In the genomic region with DNA sequence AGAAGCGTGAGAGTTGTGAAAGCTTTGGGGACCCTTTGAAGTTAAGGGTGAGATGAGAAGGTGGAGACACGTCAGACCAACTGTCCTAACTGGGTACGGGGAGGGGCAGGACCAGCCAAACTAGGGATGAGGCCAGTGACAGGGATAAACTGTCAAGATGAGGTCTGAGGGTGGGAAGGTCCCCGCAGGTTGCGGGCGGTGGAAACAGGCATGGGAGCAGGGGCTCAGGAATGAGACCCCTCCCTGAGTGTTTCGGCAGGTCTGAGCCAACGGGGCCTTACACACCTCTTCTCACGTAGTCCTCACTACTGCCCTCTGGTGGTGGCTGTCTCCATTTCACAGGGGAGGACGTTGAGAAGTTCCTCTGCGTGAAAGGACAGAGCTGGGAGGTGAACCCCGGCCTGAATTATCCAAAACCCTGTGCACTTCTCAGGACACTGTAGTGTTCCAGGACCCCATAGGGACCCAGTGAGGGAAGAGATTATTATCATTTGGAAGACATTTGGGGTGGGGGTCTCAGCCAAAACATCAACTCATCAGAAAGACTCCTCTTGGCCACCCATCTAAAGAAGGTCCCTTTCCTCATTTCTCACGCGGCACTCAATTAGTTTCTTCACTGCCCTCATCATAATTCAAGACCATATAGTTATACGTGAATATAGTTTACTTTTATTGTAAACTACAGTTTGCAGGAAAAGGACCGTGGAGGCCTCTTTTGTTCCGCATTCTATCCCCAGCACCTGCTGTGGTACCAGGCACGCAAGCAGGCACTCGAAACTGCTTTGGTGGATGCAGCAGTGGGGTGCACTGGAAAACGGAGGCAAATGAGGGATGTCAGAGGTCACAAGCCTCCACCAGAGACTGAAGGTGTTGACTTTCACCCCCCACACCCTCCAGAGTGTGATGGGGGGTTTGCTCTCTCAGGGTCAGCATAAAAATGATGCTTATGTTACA, we compare ENCODE assay signal across 8 cellular contexts. TPM values are rescaled to one million over a fixed set of nuclear protein-coding genes. Genes with fewer than 3 reads are reported as not detected.
DNase-seq lines count a peak whose midpoint lies in the region; ATAC-seq and TF ChIP-seq lines count a peak whose summit lies in the region.

No MANE protein-coding gene starts in this region.

- H3K4me1 Mint-ChIP-seq in activated T-cell treated with anti-CD3 and anti-CD28 coated beads, Interleukin-2, amount 50 U/mL, for 24 hours (ENCODE audit: low read depth), result peaks cover 20% of the 10 kb centered on the region
- peaks cover 9% of the 10 kb centered on the region for H3K4me1 Mint-ChIP-seq in neural progenitor cell

- no peaks in the 10 kb centered on the region for H3F3A ChIP-seq in neural progenitor cell (ENCODE audit: low read depth)

- H3K79me2 ChIP-seq in fibroblast of lung (ENCODE audit: control insufficient read depth, insufficient read depth, low read length), result no peaks in the 10 kb centered on the region
- H3K79me2 ChIP-seq in neural progenitor cell (ENCODE audit: low read depth), result no peaks in the 10 kb centered on the region

- H3K4me3 Mint-ChIP-seq in activated T-cell treated with anti-CD3 and anti-CD28 coated beads, Interleukin-2, amount 50 U/mL, for 24 hours, result no peak overlapping the region
- peak overlapping the region; percentile 66 for H3K4me3 Mint-ChIP-seq in neural progenitor cell

- CTCF ChIA-PET in A673 (lab: Charles Lee), result interaction anchor here (0.5 to 1.2 kb wide), 8 partner anchors 8 to 145 kb away, joined by 3 to 19 read pairs (median 5); a partner anchor contains a TSS

- no peaks in the 10 kb centered on the region for H3K36me3 ChIP-seq in A673 (ENCODE audit: insufficient read depth, low read length, poor library complexity, severe bottlenecking)
- H3K36me3 ChIP-seq in fibroblast of lung (ENCODE audit: control insufficient read depth, insufficient read depth, low read length), result no peaks in the 10 kb centered on the region
- H3K36me3 ChIP-seq in neural progenitor cell, result no peaks in the 10 kb centered on the region
- no peaks in the 10 kb centered on the region for H3K36me3 ChIP-seq in stomach

- H3K36me3 Mint-ChIP-seq in activated T-cell treated with anti-CD3 and anti-CD28 coated beads, Interleukin-2, amount 50 U/mL, for 24 hours (ENCODE audit: low read depth), result no peaks in the 10 kb centered on the region
- H3K36me3 Mint-ChIP-seq in neural progenitor cell, result no peaks in the 10 kb centered on the region

- H2AFZ ChIP-seq in fibroblast of lung (ENCODE audit: low read length) (no peak overlapping the region), neural progenitor cell (replicated peaks) (peak overlapping the region; percentile 59)

- H3K9me3 ChIP-seq in A673 (ENCODE audit: low read depth, low read length, poor library complexity, severe bottlenecking), result no peaks in the 10 kb centered on the region
- H3K9me3 ChIP-seq in fibroblast of lung (ENCODE audit: control insufficient read depth, insufficient read depth, low read depth, low read length), result no peaks in the 10 kb centered on the region
- H3K9me3 ChIP-seq in neural progenitor cell (ENCODE audit: low read depth), result no peaks in the 10 kb centered on the region
- H3K9me3 ChIP-seq in stomach, result no peaks in the 10 kb centered on the region

- no peak for TF ChIP-seq POLR2A in stomach (IDR thresholded peaks at IDR 0.05)

- intact Hi-C loops in A673 (cut with micrococcal nuclease; ENCODE audit: unreplicated experiment) (loop anchor here (1.0 kb wide), 1 partner anchor 112 kb away; no protein-coding TSS in a partner anchor), stomach (cut with DNase I; ENCODE audit: low total_unique reads) (loop anchor here (5.0 to 10.0 kb wide), 2 partner anchors 60 to 108 kb away; no protein-coding TSS in a partner anchor)

- POLR2A ChIA-PET in A673 (lab: Charles Lee; ENCODE audit: low non-redundant PET), result no interaction called here

- in situ Hi-C loops in GM13976 (cut with MboI; ENCODE audit: low sequenced_read_pairs, unreplicated experiment), result no loop called here

- H3K27me3 ChIP-seq in A673 (replicated peaks; ENCODE audit: insufficient read depth, low read depth, low read length, poor library complexity), result no peaks in the 10 kb centered on the region
- no peaks in the 10 kb centered on the region for H3K27me3 ChIP-seq in fibroblast of lung (ENCODE audit: control insufficient read depth, insufficient read depth, low read length)
- H3K27me3 ChIP-seq in neural progenitor cell, result peaks cover 24% of the 10 kb centered on the region
- peaks cover 0 to 2% (median 0%) of the 10 kb centered on the region in 3 donors for H3K27me3 ChIP-seq in stomach

- H4K20me1 ChIP-seq in fibroblast of lung (ENCODE audit: control insufficient read depth, extremely low read depth, insufficient read depth, low read length) (no peaks in the 10 kb centered on the region), neural progenitor cell (ENCODE audit: low read depth) (no peaks in the 10 kb centered on the region)

- no peak for TF ChIP-seq EP300 in stomach (IDR thresholded peaks at IDR 0.05)

- peak; percentile 86 for DNase-seq in A673 (ENCODE audit: low spot score)
- peak; percentile 77 for DNase-seq in GM13976 (ENCODE audit: low spot score)
- DNase-seq in OCI-M1 (lab: John Stamatoyannopoulos, UW), result peak; percentile 91
- DNase-seq in activated T-cell treated with anti-CD3 and anti-CD28 coated beads, Interleukin-2, amount 50 U/mL, for 24 hours, result peak; percentile 89
- peak; percentile 45 to 73 for DNase-seq in fibroblast of lung (ENCODE audit: low read depth in 2 of 2)
- DNase-seq in neural progenitor cell (ENCODE audit: low spot score), result peak; percentile 91
- DNase-seq in stomach, result peak; percentile 93

- 33 to 42% (median 40%) methylated on average over 20 of the region's 20 CpGs for WGBS in stomach, 5 donors

- BruUV-seq in A673 (replicated peaks; lab: Mats Ljungman, UMichigan), result no TSS peak

- H3K27ac Mint-ChIP-seq in activated T-cell treated with anti-CD3 and anti-CD28 coated beads, Interleukin-2, amount 50 U/mL, for 24 hours, result peak overlapping the region; percentile 45
- H3K27ac Mint-ChIP-seq in neural progenitor cell, result no peak overlapping the region

- H3K4me2 ChIP-seq in fibroblast of lung (ENCODE audit: extremely low read depth, insufficient read depth, low read length) (peak overlapping the region; percentile 19), neural progenitor cell (no peak overlapping the region)

- H3K9me3 Mint-ChIP-seq in activated T-cell treated with anti-CD3 and anti-CD28 coated beads, Interleukin-2, amount 50 U/mL, for 24 hours, result no peaks in the 10 kb centered on the region
- H3K9me3 Mint-ChIP-seq in neural progenitor cell, result no peaks in the 10 kb centered on the region

- H3K9ac ChIP-seq in fibroblast of lung (ENCODE audit: insufficient read depth, low read length) (no peak overlapping the region), neural progenitor cell (no peak overlapping the region)

- H3K27ac ChIP-seq in A673 (ENCODE audit: low read depth, low read length, poor library complexity, severe bottlenecking) (no peak overlapping the region), fibroblast of lung (ENCODE audit: insufficient read depth, low read length) (peak overlapping the region; percentile 77), neural progenitor cell (no peak overlapping the region), stomach (no peak overlapping the region)

- no peak overlapping the region for H3K4me3 ChIP-seq in A673 (ENCODE audit: low read depth, low read length, poor library complexity, severe bottlenecking)
- no peak overlapping the region for H3K4me3 ChIP-seq in fibroblast of lung (replicated peaks in 1 of 4; ENCODE audit: control extremely low read depth in 1 of 4, insufficient read depth in 1 of 4, low read depth in 3 of 4, low read length in 4 of 4)
- H3K4me3 ChIP-seq in neural progenitor cell, result no peak overlapping the region
- peak overlapping the region in 1 of 4 donors; percentile 4 for H3K4me3 ChIP-seq in stomach

- no peaks in the 10 kb centered on the region for H3K27me3 Mint-ChIP-seq in activated T-cell treated with anti-CD3 and anti-CD28 coated beads, Interleukin-2, amount 50 U/mL, for 24 hours
- peaks cover 6% of the 10 kb centered on the region for H3K27me3 Mint-ChIP-seq in neural progenitor cell (ENCODE audit: insufficient read depth, low read depth)

- peak; percentile 91 for TF ChIP-seq CTCF in A673 (conservative IDR thresholded peaks at IDR 0.05; ENCODE audit: low read depth, low read length)
- TF ChIP-seq CTCF in GM13976 (IDR thresholded peaks at IDR 0.05; ENCODE audit: borderline replicate concordance, control extremely low read depth, extremely low read depth, insufficient read depth, missing control alignments), result peak; percentile 79
- peak; percentile 71 to 81 for TF ChIP-seq CTCF in fibroblast of lung (conservative IDR thresholded peaks at IDR 0.05 in 1 of 2, IDR thresholded peaks at IDR 0.05 in 1 of 2; ENCODE audit: low read depth in 1 of 2, low read length in 2 of 2)
- TF ChIP-seq CTCF in neural progenitor cell (IDR thresholded peaks at IDR 0.05), result peak; percentile 84
- peak in 5 of 7 experiments; percentile 67 to 87 (median 76) for TF ChIP-seq CTCF in stomach (IDR thresholded peaks at IDR 0.05)

- H3K4me1 ChIP-seq in A673 (ENCODE audit: insufficient read depth, low read length, poor library complexity, severe bottlenecking) (no peaks in the 10 kb centered on the region), fibroblast of lung (ENCODE audit: control insufficient read depth, extremely low read depth, insufficient read depth, low read length) (peaks cover 8% of the 10 kb centered on the region), neural progenitor cell (no peaks in the 10 kb centered on the region), stomach (peaks cover 0 to 9% (median 3%) of the 10 kb centered on the region in 4 donors)

- peak; percentile 56 for ATAC-seq in HG03432 (IDR thresholded peaks at IDR 0.05; ENCODE audit: unreplicated experiment)

RNA-seq across cellular contexts. Expression of a gene that starts 21.7 kb away (rescaled TPM):
- total RNA-seq in A673 (2021) (40.6 and 41.9 TPM in 2 replicates), fibroblast of lung (81.9 and 83.9 TPM in 2 replicates), neural progenitor cell (ENCODE audit: low replicate concordance) (13.0 and 17.0 TPM in 2 replicates), stomach (100 to 1,000 TPM in 1 of 5 donors, 10 to 100 TPM in 4; 12.1 to 261 (median 82.1) TPM)
- polyA plus RNA-seq in fibroblast of lung (90.7 and 105 TPM in 2 replicates), stomach (100 to 1,000 TPM in 2 of 3 donors, 10 to 100 TPM in 1; 95.3 to 143 (median 104) TPM)
- 102 and 123 TPM in 2 replicates for polyA plus RNA-seq in fibroblast of lung (2012)
- polyA minus RNA-seq in fibroblast of lung (ENCODE audit: low replicate concordance), result 40.6 and 46.6 TPM in 2 replicates

RNA-seq across cellular contexts. Expression of a gene that starts 51.7 kb away (rescaled TPM):
- total RNA-seq in A673 (2021) (237 and 246 TPM in 2 replicates), fibroblast of lung (12.3 and 16.7 TPM in 2 replicates), neural progenitor cell (ENCODE audit: low replicate concordance) (15.1 and 19.6 TPM in 2 replicates), stomach (100 to 1,000 TPM in 1 of 5 donors, 10 to 100 TPM in 3, 1 to 10 TPM in 1; 8.2 to 149 (median 35.3) TPM)
- polyA plus RNA-seq in fibroblast of lung (62.0 and 73.7 TPM in 2 replicates), stomach (100 to 1,000 TPM; 149 to 267 (median 169) TPM)
- 175 and 211 TPM in 2 replicates for polyA plus RNA-seq in fibroblast of lung (2012)
- 9.3 and 9.9 TPM in 2 replicates for polyA minus RNA-seq in fibroblast of lung (ENCODE audit: low replicate concordance)
